Comparison of ENCODE assay signal across 22 cellular contexts in the genomic region with DNA sequence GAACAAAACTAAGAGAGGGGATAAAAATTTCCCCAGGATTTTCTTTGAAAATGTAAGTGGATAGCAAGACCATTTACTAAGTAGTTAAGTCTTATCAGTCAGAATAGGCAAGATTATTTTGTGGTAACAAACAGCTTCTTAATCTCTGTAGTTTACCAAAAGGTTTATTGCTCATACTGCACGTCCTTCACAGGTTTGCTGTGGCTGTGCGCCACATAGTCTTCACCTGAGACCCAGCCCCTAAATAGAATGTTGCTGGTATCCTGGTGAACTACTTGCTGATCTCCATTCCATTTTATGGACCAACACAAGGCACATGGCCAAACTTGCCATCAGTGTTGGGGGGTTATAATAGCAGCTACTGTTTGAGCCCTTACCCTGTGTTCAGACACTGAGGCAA.
"Had no signal": no experiment of that assay in that cellular context is flagged by ENCODE, and none has a peak within 500 bp of the region (broad histone marks: within the 10 kb centered on the region; RNA-seq: fewer than 3 reads in every experiment).

No MANE protein-coding gene starts in this region.

- H3K27me3 Mint-ChIP-seq: memory B cell had no signal

- H3K4me1 Mint-ChIP-seq: mesothelial cell of epicardium, neural crest cell had no signal

- H3K36me3 ChIP-seq: esophagus muscularis mucosa, gastrocnemius medialis, left lung, lower lobe of right lung, ovary, right atrium auricular region, sigmoid colon, transverse colon had no signal

- H3K27ac ChIP-seq: dorsolateral prefrontal cortex, esophagus muscularis mucosa, gastrocnemius medialis, heart right ventricle, left lung, lower lobe of right lung, ovary, right atrium auricular region, sigmoid colon, skin epidermis, testis, transverse colon had no signal

- H3K9me3 Mint-ChIP-seq: memory B cell, natural killer cell had no signal

- H3K9me3 ChIP-seq: esophagus muscularis mucosa, gastrocnemius medialis, left lung, ovary, sigmoid colon, testis, transverse colon had no signal

- ATAC-seq: gastrocnemius medialis, heart right ventricle, left lung, lower lobe of right lung, natural killer cell had no signal

- H3K4me3 Mint-ChIP-seq: immature natural killer cell, memory B cell, mesothelial cell of epicardium, natural killer cell, neural crest cell had no signal

- DNase-seq: cortex of kidney; dorsolateral prefrontal cortex; effector memory CD4-positive, alpha-beta T cell; gastrocnemius medialis; heart right ventricle; hypothalamus; immature natural killer cell; left lung; lower lobe of right lung; natural killer cell; ovary; sigmoid colon; stimulated activated naive CD4-positive, alpha-beta T cell treated with Interleukin-2 at 50 U/mL for 16 hours; testis; transverse colon had no signal

- H3K4me1 ChIP-seq: esophagus muscularis mucosa, gastrocnemius medialis, heart right ventricle, left lung, lower lobe of right lung, right atrium auricular region, testis had no signal

- H3K4me3 ChIP-seq: dorsolateral prefrontal cortex, esophagus muscularis mucosa, gastrocnemius medialis, heart right ventricle, left lung, lower lobe of right lung, ovary, right atrium auricular region, sigmoid colon, skin epidermis, testis, transverse colon had no signal

- H3K27me3 ChIP-seq: dorsolateral prefrontal cortex, esophagus muscularis mucosa, gastrocnemius medialis, heart right ventricle, left lung, ovary, right atrium auricular region, sigmoid colon, testis, transverse colon had no signal

- H3K27ac Mint-ChIP-seq: immature natural killer cell, memory B cell, mesothelial cell of epicardium, natural killer cell had no signal

- FAIRE-seq: keratinocyte had no signal

- H3K36me3 Mint-ChIP-seq: natural killer cell had no signal
